23 cellular contexts compared by ENCODE assay signal in genomic region chr10:12340371-12340770, GRCh38. TPM values are rescaled to one million over a fixed set of nuclear protein-coding genes. Genes with fewer than 3 reads are reported as not detected.
DNase-seq lines count a peak whose midpoint lies in the region; ATAC-seq and TF ChIP-seq lines count a peak whose summit lies in the region.
"Had no signal": no experiment of that assay in that cellular context is flagged by ENCODE, and none has a peak within 500 bp of the region (broad histone marks: within the 10 kb centered on the region; RNA-seq: fewer than 3 reads in every experiment).

No MANE protein-coding gene starts in this region.

- no peak for TF ChIP-seq POLR2A in breast epithelium (IDR thresholded peaks at IDR 0.05)

- H3K9me3 ChIP-seq in BLaER1 (no peaks in the 10 kb centered on the region), OCI-LY7 (ENCODE audit: low read length) (peaks cover 5% of the 10 kb centered on the region; the same call in 1 of the 2 replicates), mesenchymal stem cell (ENCODE audit: control insufficient read depth, low read length) (no peaks in the 10 kb centered on the region), breast epithelium (no peaks in the 10 kb centered on the region)
- H3K9me3 ChIP-seq: HAP-1 had no signal

- H2AK5ac ChIP-seq in mesenchymal stem cell (ENCODE audit: low read length, severe bottlenecking): peak overlapping the region; percentile 44

- no peak overlapping the region for H3K23ac ChIP-seq in mesenchymal stem cell (ENCODE audit: low read length in 2 of 2)

- DNase-seq in GM23338 (ENCODE audit: low spot score) (no peak), OCI-LY7 (ENCODE audit: low spot score) (peak; percentile 61), mesenchymal stem cell (no peak), SHP77 (lab: John Stamatoyannopoulos, UW) (no peak), breast epithelium (ENCODE audit: low spot score in 2 of 2) (no peak)
- DNase-seq: 8988T; AML-193; CD4-positive, CD25-positive, alpha-beta regulatory T cell; MV-4-11; NCI-H1694; NCI-H2081 treated with DMSO at 0.1 percent for 48 hours; NCI-H2171 treated with DMSO at 0.1 percent for 48 hours; NCI-H526; PC-3; SHP77 treated with DMSO at 0.1 percent for 48 hours had no signal

- TF ChIP-seq CTCF in GM23338 (conservative IDR thresholded peaks at IDR 0.05; ENCODE audit: low read depth in 2 of 2) (no peak), OCI-LY7 (conservative IDR thresholded peaks at IDR 0.05; ENCODE audit: low read length) (no peak), breast epithelium (IDR thresholded peaks at IDR 0.05) (no peak)

- H3K27ac ChIP-seq in BLaER1 (no peak overlapping the region), GM23338 (ENCODE audit: low read depth) (no peak overlapping the region), OCI-LY7 (ENCODE audit: low read depth, low read length, poor library complexity, severe bottlenecking) (peak overlapping the region; percentile 100), mesenchymal stem cell (ENCODE audit: low read length, poor library complexity, severe bottlenecking) (no peak overlapping the region), breast epithelium (no peak overlapping the region)
- H3K27ac ChIP-seq: HL-60, KMS-11, SK-N-MC had no signal

- no peaks in the 10 kb centered on the region for H3K27me3 Mint-ChIP-seq in GM23338 (ENCODE audit: insufficient read depth, low read depth, poor library complexity)

- no peaks in the 10 kb centered on the region for H3K9me3 Mint-ChIP-seq in GM23338

- peak overlapping the region; percentile 80 for H3K4me2 ChIP-seq in BLaER1
- H3K4me2 ChIP-seq in GM23338: no peak overlapping the region
- H3K4me2 ChIP-seq in OCI-LY7 (ENCODE audit: low read length): peak overlapping the region; percentile 64
- H3K4me2 ChIP-seq in mesenchymal stem cell (ENCODE audit: low read length, poor library complexity, severe bottlenecking): no peak overlapping the region
- H3K4me2 ChIP-seq: KMS-11 had no signal

- no TSS peak for BruUV-seq in OCI-LY7 (replicated peaks; lab: Mats Ljungman, UMichigan)

- H2BK120ac ChIP-seq in mesenchymal stem cell (ENCODE audit: low read depth, low read length): no peak overlapping the region

- H2BK12ac ChIP-seq in mesenchymal stem cell (ENCODE audit: low read length in 2 of 2): no peak overlapping the region

- H3K4me1 ChIP-seq in BLaER1: peaks cover 39% of the 10 kb centered on the region
- H3K4me1 ChIP-seq in GM23338 (ENCODE audit: insufficient read depth): no peaks in the 10 kb centered on the region
- H3K4me1 ChIP-seq in OCI-LY7 (ENCODE audit: insufficient read depth, low read length, poor library complexity, severe bottlenecking): peaks cover 74% of the 10 kb centered on the region
- peaks cover 5% of the 10 kb centered on the region for H3K4me1 ChIP-seq in mesenchymal stem cell (ENCODE audit: control insufficient read depth, insufficient read depth, low read depth, low read length)
- H3K4me1 ChIP-seq in breast epithelium: no peaks in the 10 kb centered on the region
- H3K4me1 ChIP-seq: HAP-1 had no signal

- no peak overlapping the region for H3K14ac ChIP-seq in mesenchymal stem cell (ENCODE audit: low read length in 2 of 2)

- H3K27ac Mint-ChIP-seq in GM23338: no peak overlapping the region

- no peak overlapping the region for H2BK5ac ChIP-seq in mesenchymal stem cell (ENCODE audit: low read depth, low read length, poor library complexity, severe bottlenecking)

- H3K27me3 ChIP-seq in BLaER1: no peaks in the 10 kb centered on the region
- H3K27me3 ChIP-seq in GM23338 (ENCODE audit: insufficient read depth): no peaks in the 10 kb centered on the region
- no peaks in the 10 kb centered on the region for H3K27me3 ChIP-seq in mesenchymal stem cell (ENCODE audit: control insufficient read depth in 1 of 2, insufficient read depth in 1 of 2, low read length in 2 of 2)
- H3K27me3 ChIP-seq in breast epithelium: no peaks in the 10 kb centered on the region

- intact Hi-C loops in OCI-LY7 (cut with micrococcal nuclease; ENCODE audit: unreplicated experiment): loop anchor here (2.0 to 10.0 kb wide), 4 partner anchors 76 to 276 kb away; partner anchors contain the start of genes CDC123, DHTKD1 and NUDT5
- intact Hi-C loops in breast epithelium (cut with DNase I; ENCODE audit: low total_unique reads): no loop called here

- no peaks in the 10 kb centered on the region for H3K36me3 Mint-ChIP-seq in GM23338 (ENCODE audit: low read depth)
- H3K36me3 Mint-ChIP-seq: CD4-positive, CD25-positive, alpha-beta regulatory T cell had no signal

- no peaks in the 10 kb centered on the region for H4K20me1 ChIP-seq in BLaER1
- no peaks in the 10 kb centered on the region for H4K20me1 ChIP-seq in GM23338 (replicated peaks; ENCODE audit: insufficient read depth)
- H4K20me1 ChIP-seq in OCI-LY7 (ENCODE audit: insufficient read depth, low read length): no peaks in the 10 kb centered on the region

- ATAC-seq in GM23338: no peak
- ATAC-seq in GM21360 (IDR thresholded peaks at IDR 0.05; ENCODE audit: unreplicated experiment): no peak
- no peak for ATAC-seq in GM21447 (IDR thresholded peaks at IDR 0.05; ENCODE audit: unreplicated experiment)
- ATAC-seq: PC-3 had no signal

- H3F3A ChIP-seq in GM23338 (replicated peaks; ENCODE audit: low read depth): no peaks in the 10 kb centered on the region

- no peak overlapping the region for H3K9ac ChIP-seq in BLaER1
- H3K9ac ChIP-seq in mesenchymal stem cell (ENCODE audit: low read length): no peak overlapping the region
- H3K9ac ChIP-seq: KMS-11 had no signal

- H2AFZ ChIP-seq in GM23338 (peak overlapping the region; percentile 52; the same call in 1 of the 2 replicates), OCI-LY7 (ENCODE audit: low read length) (peak overlapping the region; percentile 57), mesenchymal stem cell (ENCODE audit: low read depth, low read length) (no peak overlapping the region)

- no peak overlapping the region for H2BK15ac ChIP-seq in mesenchymal stem cell (ENCODE audit: low read depth, poor library complexity, severe bottlenecking)

- 91% methylated on average over 5 of the region's 7 CpGs for WGBS in mesenchymal stem cell

- POLR2A ChIA-PET in OCI-LY7 (lab: Charles Lee): interaction anchor here (0.6 to 2.5 kb wide), 6 partner anchors 9 to 112 kb away, joined by 3 to 12 read pairs (median 4); partner anchors contain the start of gene CAMK1D

- H4K91ac ChIP-seq in mesenchymal stem cell (ENCODE audit: low read length): no peak overlapping the region

- H3K9me2 ChIP-seq in GM23338 (ENCODE audit: insufficient read depth) (no peaks in the 10 kb centered on the region), OCI-LY7 (ENCODE audit: insufficient read depth, low read length) (no peaks in the 10 kb centered on the region)

- H3K79me2 ChIP-seq in GM23338 (replicated peaks; ENCODE audit: insufficient read depth): no peaks in the 10 kb centered on the region
- H3K79me2 ChIP-seq in OCI-LY7 (ENCODE audit: insufficient read depth, low read depth, low read length): no peaks in the 10 kb centered on the region

- peaks cover 5% of the 10 kb centered on the region; the same call in 2 of the 3 replicates for H3K4me1 Mint-ChIP-seq in GM23338

- H3K36me3 ChIP-seq in BLaER1 (no peaks in the 10 kb centered on the region), GM23338 (ENCODE audit: insufficient read depth) (no peaks in the 10 kb centered on the region), OCI-LY7 (ENCODE audit: insufficient read depth, low read length) (no peaks in the 10 kb centered on the region), mesenchymal stem cell (ENCODE audit: control insufficient read depth in 1 of 2, insufficient read depth in 2 of 2, low read depth in 1 of 2, low read length in 2 of 2) (no peaks in the 10 kb centered on the region), breast epithelium (no peaks in the 10 kb centered on the region)
- H3K36me3 ChIP-seq: HAP-1 had no signal

- no peak overlapping the region for H3K4ac ChIP-seq in mesenchymal stem cell (ENCODE audit: low read depth in 1 of 2, low read length in 2 of 2)

- H3K4me3 ChIP-seq in BLaER1 (no peak overlapping the region), GM23338 (no peak overlapping the region), OCI-LY7 (ENCODE audit: low read depth, low read length, poor library complexity, severe bottlenecking) (peak overlapping the region; percentile 52), mesenchymal stem cell (ENCODE audit: insufficient read depth in 1 of 2, low read depth in 1 of 2, low read length in 2 of 2) (no peak overlapping the region), breast epithelium (no peak overlapping the region)
- H3K4me3 ChIP-seq: HAP-1, SK-N-MC had no signal

- no peak overlapping the region for H4K8ac ChIP-seq in mesenchymal stem cell (ENCODE audit: low read length)

- no peak overlapping the region for H3K4me3 Mint-ChIP-seq in GM23338
- H3K4me3 Mint-ChIP-seq: CD4-positive, CD25-positive, alpha-beta regulatory T cell had no signal

- H3K18ac ChIP-seq in mesenchymal stem cell (ENCODE audit: low read depth in 1 of 2, low read length in 2 of 2): no peak overlapping the region

- no peaks in the 10 kb centered on the region for H3K79me1 ChIP-seq in mesenchymal stem cell (replicated peaks; ENCODE audit: low read length, poor library complexity, severe bottlenecking)

- CTCF ChIA-PET in OCI-LY7 (lab: Charles Lee; ENCODE audit: unreplicated experiment): interaction anchor here (0.5 to 1.3 kb wide), 2 partner anchors 72 to 145 kb away, joined by 4 to 6 read pairs; no protein-coding TSS in a partner anchor

TF ChIP-seq in GM23338, 12 proteins besides CTCF, POLR2A, EP300 and RAD21 (continues in another document):
- no peak for TF ChIP-seq STAT1 (IDR thresholded peaks at IDR 0.05; ENCODE audit: unreplicated experiment)
- TF ChIP-seq ZNF331 (CRISPR knock-in tag; IDR thresholded peaks at IDR 0.05; ENCODE audit: low read depth): no peak
- no peak for TF ChIP-seq POLR2AphosphoS5 (IDR thresholded peaks at IDR 0.05; ENCODE audit: low read depth)
- no peak for TF ChIP-seq EZH2 (IDR thresholded peaks at IDR 0.05; ENCODE audit: low read depth, unreplicated experiment)

RNA-seq across cellular contexts. Expression of gene CAMK1D, which starts 9.0 kb away (rescaled TPM):
- 3.3 and 7.2 TPM in 2 replicates for total RNA-seq in GM23338 (2014; rRNA removed; shearing (Covaris generic))
- polyA plus RNA-seq in GM23338 (2016; fragmentation: Nextera tagmentation; extraction: Ambion mirVana): 4.6 TPM in 2 replicates
- total RNA-seq in OCI-LY7 (2014; rRNA removed; shearing (Covaris generic)): 17.8 and 19.0 TPM in 2 replicates
- 25.6 and 28.0 TPM in 2 replicates for total RNA-seq in OCI-LY7 (2022)
- 7.6 TPM for polyA plus RNA-seq in mesenchymal stem cell (2013, experiment 1 of 2)
- 7.8 TPM for polyA plus RNA-seq in mesenchymal stem cell (2013, experiment 2 of 2)
- 10 to 100 TPM in 1 of 3 donors, 1 to 10 TPM in 2; 4.4 to 17.3 (median 5.2) TPM for total RNA-seq in breast epithelium
- total RNA-seq: RPMI7951 had no signal

Comparison
In these comparisons a context has a peak if more than half of its experiments do, and no peak if none do; other contexts are left out.
1. H3K4me2 ChIP-seq: peak in BLaER1 (single experiment) and OCI-LY7 (single experiment); none in GM23338 (single experiment) and mesenchymal stem cell (single experiment).